ENCODE assay signal across 8 cellular contexts in the genomic region with DNA sequence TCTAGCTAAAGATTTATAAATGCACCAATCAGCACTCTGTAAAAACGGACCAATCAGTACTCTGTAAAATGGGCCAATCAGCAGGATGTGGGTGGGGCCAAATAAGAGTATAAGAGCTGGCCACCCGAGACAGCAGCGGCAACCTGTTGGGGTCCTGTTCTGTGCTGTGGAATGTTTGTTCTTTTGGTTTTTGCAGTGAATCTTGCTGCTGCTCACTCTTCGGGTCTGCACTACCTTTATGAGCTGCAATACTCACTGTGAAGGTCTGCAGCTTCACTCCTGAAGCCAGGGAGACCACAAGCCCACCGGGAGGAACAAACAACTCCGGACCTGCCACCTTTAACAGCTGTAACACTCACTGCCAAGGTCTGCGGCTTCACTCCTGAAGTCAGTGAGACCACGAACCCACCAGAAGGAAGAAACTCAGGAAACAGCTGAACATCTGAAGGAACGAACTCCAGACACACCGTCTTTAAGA. TPM values are rescaled to one million over a fixed set of nuclear protein-coding genes. Genes with fewer than 3 reads are reported as not detected.
A peak's percentile ranks its signal among the peaks of the same experiment; 100 is the strongest.
DNase-seq lines count a peak whose midpoint lies in the region; ATAC-seq and TF ChIP-seq lines count a peak whose summit lies in the region.
"Not testable (repeated sequence)": the region's sequence is repeated elsewhere in the genome, so short reads cannot be mapped to it uniquely, and the experiment has no call there.

No MANE protein-coding gene starts in this region.

- POLR2A ChIA-PET in CD4-positive, alpha-beta T cell (lab: Charles Lee) = interaction anchor here (0.5 to 1.5 kb wide), 2 partner anchors 44 to 1295 kb away, joined by 3 to 7 read pairs; a partner anchor contains a TSS

- peak overlapping the region; percentile 88 for H3K4me3 Mint-ChIP-seq in CD4-positive, alpha-beta T cell
- peak overlapping the region; percentile 65 for H3K4me3 Mint-ChIP-seq in activated naive CD8-positive, alpha-beta T cell treated with anti-CD3 and anti-CD28 coated beads for 36 hours
- peak overlapping the region; percentile 74 for H3K4me3 Mint-ChIP-seq in stimulated activated naive CD8-positive, alpha-beta T cell treated with anti-CD3 and anti-CD28 coated beads, Interleukin-15, Interleukin-2, amounts not matched to agents 100 ng/mL and 50 ng/mL, for 24 hours

- H3K27ac Mint-ChIP-seq in CD4-positive, alpha-beta T cell = peak overlapping the region; percentile 2
- not testable (repeated sequence) for H3K27ac Mint-ChIP-seq in activated naive CD8-positive, alpha-beta T cell treated with anti-CD3 and anti-CD28 coated beads for 36 hours; stimulated activated naive CD8-positive, alpha-beta T cell treated with anti-CD3 and anti-CD28 coated beads, Interleukin-15, Interleukin-2, amounts not matched to agents 100 ng/mL and 50 ng/mL, for 24 hours

- not testable (repeated sequence) for H3K9me3 Mint-ChIP-seq in CD4-positive, alpha-beta T cell; activated naive CD8-positive, alpha-beta T cell treated with anti-CD3 and anti-CD28 coated beads for 36 hours; stimulated activated naive CD8-positive, alpha-beta T cell treated with anti-CD3 and anti-CD28 coated beads, Interleukin-15, Interleukin-2, amounts not matched to agents 100 ng/mL and 50 ng/mL, for 24 hours

- H3K4me1 ChIP-seq in right atrium auricular region = peaks cover 0 to 15% of the 10 kb centered on the region in 2 donors

- not testable (repeated sequence) for H3K9me3 ChIP-seq in CD4-positive, alpha-beta T cell (ENCODE audit: control insufficient read depth, low read length); right atrium auricular region

- H3K36me3 Mint-ChIP-seq in CD4-positive, alpha-beta T cell (ENCODE audit: low read depth); activated naive CD8-positive, alpha-beta T cell treated with anti-CD3 and anti-CD28 coated beads for 36 hours; stimulated activated naive CD8-positive, alpha-beta T cell treated with anti-CD3 and anti-CD28 coated beads, Interleukin-15, Interleukin-2, amounts not matched to agents 100 ng/mL and 50 ng/mL, for 24 hours (ENCODE audit: low read depth): not testable (repeated sequence)

- CTCF ChIA-PET in CD4-positive, alpha-beta T cell (lab: Charles Lee) = interaction anchor here (1.5 kb wide), 1 partner anchor 35 kb away, joined by 6 read pairs; no protein-coding TSS in a partner anchor

- not testable (repeated sequence) for H3K27me3 Mint-ChIP-seq in CD4-positive, alpha-beta T cell
- H3K27me3 Mint-ChIP-seq in activated naive CD8-positive, alpha-beta T cell treated with anti-CD3 and anti-CD28 coated beads for 36 hours = peaks cover 12% of the 10 kb centered on the region
- peaks cover 53% of the 10 kb centered on the region for H3K27me3 Mint-ChIP-seq in stimulated activated naive CD8-positive, alpha-beta T cell treated with anti-CD3 and anti-CD28 coated beads, Interleukin-15, Interleukin-2, amounts not matched to agents 100 ng/mL and 50 ng/mL, for 24 hours

- TF ChIP-seq CTCF in CD4-positive, alpha-beta T cell (IDR thresholded peaks at IDR 0.05); right atrium auricular region (IDR thresholded peaks at IDR 0.05): not testable (repeated sequence)

- H3K4me1 Mint-ChIP-seq in CD4-positive, alpha-beta T cell (ENCODE audit: low read depth) = peaks cover 48% of the 10 kb centered on the region
- peaks cover 45% of the 10 kb centered on the region for H3K4me1 Mint-ChIP-seq in activated naive CD8-positive, alpha-beta T cell treated with anti-CD3 and anti-CD28 coated beads for 36 hours
- H3K4me1 Mint-ChIP-seq in stimulated activated naive CD8-positive, alpha-beta T cell treated with anti-CD3 and anti-CD28 coated beads, Interleukin-15, Interleukin-2, amounts not matched to agents 100 ng/mL and 50 ng/mL, for 24 hours (ENCODE audit: low read depth) = peaks cover 42% of the 10 kb centered on the region

- DNase-seq in CD4-positive, alpha-beta T cell = peak; percentile 21 to 57 (median 42)
- DNase-seq in Kasumi-1 (lab: John Stamatoyannopoulos, UW) = peak; percentile 46 to 66
- DNase-seq in activated CD4-positive, alpha-beta T cell treated with anti-CD3 and anti-CD28 coated beads for 4 hours = peak; percentile 32 to 45
- DNase-seq in activated T-cell treated with anti-CD3 and anti-CD28 coated beads for 48 hours (ENCODE audit: low read depth) = peak; percentile 17
- DNase-seq in activated naive CD8-positive, alpha-beta T cell treated with anti-CD3 and anti-CD28 coated beads for 36 hours = peak; percentile 29
- DNase-seq in right atrium auricular region (ENCODE audit: low spot score) = not testable (repeated sequence)
- peak; percentile 19 for DNase-seq in stimulated activated CD4-positive, alpha-beta T cell treated with anti-CD3 and anti-CD28 coated beads, Interleukin-12 subunit alpha, Interleukin-12 subunit beta, amount 100 ng/mL, for 4 hours

- not testable (repeated sequence) for H3K4me3 ChIP-seq in right atrium auricular region

- not testable (repeated sequence) for ATAC-seq in CD4-positive, alpha-beta T cell (ENCODE audit: poor library complexity)

- intact Hi-C loops in CD4-positive, alpha-beta T cell (cut with DNase I, micrococcal nuclease) = loop anchor here in 1 of 2 experiments (1.0 kb wide), 1 partner anchor 44 kb away; a partner anchor contains a TSS

- H3K36me3 ChIP-seq in right atrium auricular region = not testable (repeated sequence)

- H3K27ac ChIP-seq in CD4-positive, alpha-beta T cell (ENCODE audit: low read depth, low read length) = not testable (repeated sequence)
- peak overlapping the region; percentile 68 to 76 for H3K27ac ChIP-seq in right atrium auricular region

- H3K27me3 ChIP-seq in CD4-positive, alpha-beta T cell (ENCODE audit: control insufficient read depth, insufficient read depth, low read length); right atrium auricular region: not testable (repeated sequence)

RNA-seq across cellular contexts. Expression of a gene that starts 1.9 kb away (rescaled TPM):
- total RNA-seq in CD4-positive, alpha-beta T cell = 1 to 10 TPM; 4.5 to 4.9 TPM
- 1 to 10 TPM; 2.1 to 3.7 TPM for total RNA-seq in activated naive CD8-positive, alpha-beta T cell treated with anti-CD3 and anti-CD28 coated beads for 36 hours
- 100 to 1,000 TPM in 1 of 2 donors, 10 to 100 TPM in 1; 65.6 to 109 TPM for total RNA-seq in right atrium auricular region

RNA-seq across cellular contexts. Expression of a gene that starts 43.8 kb away (rescaled TPM):
- total RNA-seq in CD4-positive, alpha-beta T cell = 1 to 10 TPM; 5.2 to 6.8 TPM
- total RNA-seq in activated naive CD8-positive, alpha-beta T cell treated with anti-CD3 and anti-CD28 coated beads for 36 hours = 10 to 100 TPM; 14.6 to 15.9 TPM
- 10 to 100 TPM; 24.2 to 28.3 TPM for total RNA-seq in right atrium auricular region

Comparison
In these comparisons a context has a peak if more than half of its experiments do, and no peak if none do; other contexts are left out.
1. RNA of a gene that starts 1.9 kb away (total RNA-seq): 65.6 to 109 TPM in right atrium auricular region; 4.5 to 4.9 TPM in CD4-positive, alpha-beta T cell and 2.1 to 3.7 TPM in activated naive CD8-positive, alpha-beta T cell treated with anti-CD3 and anti-CD28 coated beads for 36 hours; every median in the first group is over 10 times any median in the second.
2. Peak in every context shown above with its lines, with median percentiles within 50 percentile points of each other: H3K4me3 Mint-ChIP-seq.